13 cellular contexts compared by ENCODE assay signal in the genomic region with DNA sequence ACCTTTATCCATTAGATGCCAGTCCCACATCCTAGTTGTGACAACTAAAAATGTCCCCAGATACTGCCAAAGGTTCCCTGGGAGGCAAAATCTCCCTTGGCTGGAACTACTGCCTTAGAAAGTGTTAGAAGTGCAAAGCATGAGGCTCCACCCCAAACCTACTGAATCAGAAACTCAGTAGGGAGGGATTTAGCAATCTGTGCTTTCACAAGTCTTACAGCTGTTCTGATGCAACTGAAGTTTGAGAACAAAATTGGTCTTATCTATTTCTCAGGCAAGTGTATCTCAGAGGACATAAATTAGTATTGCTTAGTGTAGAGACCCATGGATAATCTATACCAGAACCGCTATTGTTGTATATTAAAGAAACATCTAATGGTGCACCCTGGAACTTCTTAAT.
A peak's percentile ranks its signal among the peaks of the same experiment; 100 is the strongest.
DNase-seq lines count a peak whose midpoint lies in the region; ATAC-seq, FAIRE-seq and TF ChIP-seq lines count a peak whose summit lies in the region.
"Had no signal": no experiment of that assay in that cellular context is flagged by ENCODE, and none has a peak within 500 bp of the region (broad histone marks: within the 10 kb centered on the region; RNA-seq: fewer than 3 reads in every experiment).

No MANE protein-coding gene starts in this region.

- H3K27ac ChIP-seq in epithelial cell of prostate (peak overlapping the region; percentile 12), small intestine (ENCODE audit: low read depth in 1 of 2, low read length in 1 of 2) (no peak overlapping the region)
- H3K27ac ChIP-seq: vagina had no signal

- WGBS in small intestine, 3 donors = 79 to 94% (median 86%) methylated on average over 1 of the region's 1 CpG

- no peaks in the 10 kb centered on the region for H3K27me3 ChIP-seq in small intestine (ENCODE audit: control insufficient read depth in 2 of 2, insufficient read depth in 2 of 2, low read length in 2 of 2)
- H3K27me3 ChIP-seq: vagina had no signal

- DNase-seq in GM12865 (ENCODE audit: low read depth) = peak; percentile 34
- peak; percentile 65 to 88 for DNase-seq in NOMO-1 (lab: John Stamatoyannopoulos, UW; ENCODE audit: unreplicated experiment in 2 of 2)
- DNase-seq in epithelial cell of prostate (ENCODE audit: low read depth, low spot score) = no peak
- DNase-seq in non-pigmented ciliary epithelial cell (ENCODE audit: low read depth) = peak; percentile 55
- no peak for DNase-seq in small intestine
- DNase-seq in activated gamma-delta T cell treated with Interleukin-2 at 50 U/mL for 16 hours = no peak
- DNase-seq: naive thymus-derived CD4-positive, alpha-beta T cell; NCI-H1436; NCI-H748 treated with DMSO at 0.1 percent for 48 hours; stimulated activated CD8-positive, alpha-beta memory T cell treated with anti-CD3 and anti-CD28 coated beads, Interleukin-4, amount 100 ng/mL, for 48 hours had no signal

- H3K36me3 ChIP-seq in small intestine (ENCODE audit: control insufficient read depth in 2 of 2, insufficient read depth in 2 of 2, low read length in 2 of 2) = no peaks in the 10 kb centered on the region
- H3K36me3 ChIP-seq: vagina had no signal

- no peak for FAIRE-seq in small intestine (lab: Jason Lieb, UNC)

- H3K4me3 ChIP-seq in GM12865 (ENCODE audit: low read depth, low read length) (no peak overlapping the region), small intestine (ENCODE audit: low read depth in 1 of 2, low read length in 2 of 2) (no peak overlapping the region)
- H3K4me3 ChIP-seq: vagina had no signal

- TF ChIP-seq CTCF in GM12865 (IDR thresholded peaks at IDR 0.05; ENCODE audit: insufficient read depth, low read depth, low read length, missing control alignments) = no peak

- ATAC-seq in HG03342 (IDR thresholded peaks at IDR 0.05; ENCODE audit: unreplicated experiment) (no peak), GM21825 (IDR thresholded peaks at IDR 0.05; ENCODE audit: unreplicated experiment) (no peak)
- ATAC-seq: naive thymus-derived CD4-positive, alpha-beta T cell had no signal

- no peaks in the 10 kb centered on the region for H3K9me3 ChIP-seq in small intestine (ENCODE audit: control insufficient read depth, low read depth)
- H3K9me3 ChIP-seq: vagina had no signal

- H3K4me1 ChIP-seq in small intestine (ENCODE audit: control insufficient read depth in 2 of 2, insufficient read depth in 1 of 2, low read depth in 1 of 2, low read length in 1 of 2) = no peaks in the 10 kb centered on the region
- H3K4me1 ChIP-seq: vagina had no signal

Comparison
In these comparisons a context has a peak if more than half of its experiments do, and no peak if none do; other contexts are left out.
1. DNase-seq: peak in GM12865 (single experiment), NOMO-1 (2 of 2) and non-pigmented ciliary epithelial cell (single experiment); none in epithelial cell of prostate (single experiment), small intestine (single experiment) and activated gamma-delta T cell treated with Interleukin-2 at 50 U/mL for 16 hours (single experiment).